13 cellular contexts compared by ENCODE assay signal in the genomic region with DNA sequence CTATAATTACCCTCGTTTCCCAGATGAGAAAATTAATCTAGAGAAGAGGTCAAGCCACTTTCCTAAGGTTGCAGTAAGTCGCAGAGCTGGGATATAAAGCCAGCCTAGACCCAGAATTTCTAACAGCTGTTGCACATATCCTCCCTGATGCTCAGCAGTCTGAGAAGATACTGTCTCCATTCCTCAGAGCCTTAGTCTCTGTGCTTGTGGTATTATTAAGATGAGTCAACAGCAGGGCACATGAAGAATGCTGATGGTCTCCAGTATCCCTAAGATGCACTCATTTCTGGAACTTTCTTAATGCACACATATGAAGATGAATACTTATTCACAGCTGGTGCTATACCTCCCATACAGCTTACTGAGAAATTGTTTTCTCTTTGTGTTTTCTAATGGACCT. TPM values are rescaled to one million over a fixed set of nuclear protein-coding genes. Genes with fewer than 3 reads are reported as not detected.
DNase-seq lines count a peak whose midpoint lies in the region; ATAC-seq lines count a peak whose summit lies in the region.
"Had no signal": no experiment of that assay in that cellular context is flagged by ENCODE, and none has a peak within 500 bp of the region (broad histone marks: within the 10 kb centered on the region; RNA-seq: fewer than 3 reads in every experiment).

No MANE protein-coding gene starts in this region.

- DNase-seq in amniotic epithelial cell (ENCODE audit: low read depth) (peak; percentile 1), skeletal muscle cell (ENCODE audit: low read depth) (peak; percentile 85), nucleus accumbens (lab: John Stamatoyannopoulos, UW) (no peak), occipital lobe (lab: John Stamatoyannopoulos, UW) (no peak)
- DNase-seq: activated CD4-positive, alpha-beta T cell treated with anti-CD3 and anti-CD28 coated beads for 1 hour; activated effector memory CD4-positive, alpha-beta T cell treated with Interleukin-2 at 50 U/mL for 16 hours; NCI-H345; stimulated activated CD8-positive, alpha-beta memory T cell treated with anti-CD3 and anti-CD28 coated beads, Interleukin-4, amount 100 ng/mL, for 48 hours had no signal

- H3K4me3 ChIP-seq in skeletal muscle cell (ENCODE audit: low read depth, low read length) = no peak overlapping the region

- ATAC-seq in GM18517 (IDR thresholded peaks at IDR 0.05; ENCODE audit: unreplicated experiment) (peak; percentile 46), HG03025 (IDR thresholded peaks at IDR 0.05; ENCODE audit: low FRiP score, unreplicated experiment) (peak; percentile 42), HG02610 (IDR thresholded peaks at IDR 0.05; ENCODE audit: unreplicated experiment) (no peak)
- ATAC-seq: esophagus mucosa; natural killer cell treated with Interleukin-12 subunit alpha and Interleukin-12 subunit beta and Interleukin-15 and Interleukin-18, amount 100 ng/mL, for 72 hours had no signal

RNA-seq across cellular contexts. Expression of a gene that starts 32.5 kb away (rescaled TPM):
- 7.5 TPM for total RNA-seq in occipital lobe

Comparison
In these comparisons a context has a peak if more than half of its experiments do, and no peak if none do; other contexts are left out.
1. DNase-seq: peak in amniotic epithelial cell (single experiment) and skeletal muscle cell (single experiment); none in nucleus accumbens (0 of 56) and occipital lobe (single experiment).